In genomic region chr1:65792671-65793358, GRCh38 we compare ENCODE assay signal across 8 cellular contexts. TPM values are rescaled to one million over a fixed set of nuclear protein-coding genes. Genes with fewer than 3 reads are reported as not detected.
DNase-seq lines count a peak whose midpoint lies in the region; ATAC-seq and TF ChIP-seq lines count a peak whose summit lies in the region.

PDE4B (plus strand) TSS chr1:65792895.

- POLR2A ChIA-PET in activated CD8-positive, alpha-beta T cell treated with anti-CD3 and anti-CD28 coated beads for 36 hours (lab: Charles Lee): no interaction called here

- no peak within 1 kb of the TSS for H3K56ac ChIP-seq in H9 (ENCODE audit: insufficient read length, low read depth, low read length)

- H3K14ac ChIP-seq in H9 (ENCODE audit: insufficient read depth, low read length): no peak within 1 kb of the TSS

- no peak within 1 kb of the TSS for H2BK15ac ChIP-seq in H9 (ENCODE audit: low read depth, low read length)

- H3K4me3 ChIP-seq in iPS-11a (ENCODE audit: low read depth, low read length): peak within 1 kb of the TSS; percentile 58
- H3K4me3 ChIP-seq in smooth muscle cell: peak within 1 kb of the TSS; percentile 48

- H3K27ac Mint-ChIP-seq in H9: no peak within 1 kb of the TSS
- H3K27ac Mint-ChIP-seq in activated CD8-positive, alpha-beta T cell treated with anti-CD3 and anti-CD28 coated beads for 36 hours: no peak within 1 kb of the TSS

- no peaks in the 10 kb centered on the region for H3K79me2 ChIP-seq in H9 (ENCODE audit: insufficient read depth, low read length)
- H3K79me2 ChIP-seq in smooth muscle cell (ENCODE audit: low read depth): no peaks in the 10 kb centered on the region

- no peak within 1 kb of the TSS for H2BK120ac ChIP-seq in H9 (ENCODE audit: low read depth, low read length, poor library complexity, severe bottlenecking)

- H2BK12ac ChIP-seq in H9 (ENCODE audit: insufficient read length, low read depth, low read length): no peak within 1 kb of the TSS

- H3K23me2 ChIP-seq in H9 (ENCODE audit: insufficient read length, low read depth, low read length, poor library complexity, severe bottlenecking): peaks cover 15% of the 10 kb centered on the region

- TF ChIP-seq CTCF in H9 (conservative IDR thresholded peaks at IDR 0.05) (no peak), smooth muscle cell (IDR thresholded peaks at IDR 0.05; ENCODE audit: borderline replicate concordance, insufficient read depth, poor library complexity, severe bottlenecking) (no peak)
- no peak for TF ChIP-seq CTCF in activated CD8-positive, alpha-beta T cell treated with anti-CD3 and anti-CD28 coated beads for 36 hours (IDR thresholded peaks at IDR 0.05)

- no peaks in the 10 kb centered on the region for H3K79me1 ChIP-seq in H9 (ENCODE audit: insufficient read depth, low read depth, low read length, poor library complexity, severe bottlenecking)

- no peak within 1 kb of the TSS for H3K4ac ChIP-seq in H9 (ENCODE audit: low read depth, low read length)

- peaks cover 14 to 15% of the 10 kb centered on the region in 2 experiments for H3K4me1 Mint-ChIP-seq in H9
- H3K4me1 Mint-ChIP-seq in activated CD8-positive, alpha-beta T cell treated with anti-CD3 and anti-CD28 coated beads for 36 hours (ENCODE audit: low read depth): no peaks in the 10 kb centered on the region

- no peak within 1 kb of the TSS for H2BK5ac ChIP-seq in H9 (ENCODE audit: insufficient read length, low read length)

- no CpG with 5 or more reads among the region's 67 CpGs for WGBS in H9 (ENCODE audit: extremely low coverage, insufficient read length, low lambda C conversion rate)
- under 1% methylated on average over 57 of the region's 67 CpGs for WGBS in smooth muscle cell (ENCODE audit: low lambda C conversion rate)

- no peak within 1 kb of the TSS for H3T11ph ChIP-seq in H9 (ENCODE audit: low read length)

- peaks cover 82% of the 10 kb centered on the region for H3K27me3 Mint-ChIP-seq in H9 (ENCODE audit: low read depth)
- peaks cover 46% of the 10 kb centered on the region for H3K27me3 Mint-ChIP-seq in activated CD8-positive, alpha-beta T cell treated with anti-CD3 and anti-CD28 coated beads for 36 hours

- H3K9me3 ChIP-seq in H9 (ENCODE audit: control insufficient read depth, low read depth, low read length) (no peaks in the 10 kb centered on the region), smooth muscle cell (replicated peaks; ENCODE audit: low read depth) (no peaks in the 10 kb centered on the region)

- ATAC-seq in activated CD8-positive, alpha-beta T cell treated with anti-CD3 and anti-CD28 coated beads for 36 hours: no peak

- H3K4me1 ChIP-seq in H9 (ENCODE audit: insufficient read depth, low read length): no peaks in the 10 kb centered on the region
- peaks cover 10% of the 10 kb centered on the region for H3K4me1 ChIP-seq in smooth muscle cell (ENCODE audit: low read depth)

- H3F3A ChIP-seq in smooth muscle cell (ENCODE audit: low read depth): no peaks in the 10 kb centered on the region

- no peak within 1 kb of the TSS for H2AFZ ChIP-seq in H9 (ENCODE audit: low read length)
- no peak within 1 kb of the TSS for H2AFZ ChIP-seq in smooth muscle cell (ENCODE audit: low read depth)

- DNase-seq in AG08395 (ENCODE audit: low spot score) (peak; percentile 55), H9 (peak; percentile 42), smooth muscle cell (lab: John Stamatoyannopoulos, UW; ENCODE audit: unreplicated experiment) (no peak), NCI-H128 (lab: John Stamatoyannopoulos, UW; ENCODE audit: unreplicated experiment) (no peak), NCI-H1436 (lab: John Stamatoyannopoulos, UW) (no peak)
- no peak for DNase-seq in activated CD8-positive, alpha-beta T cell treated with anti-CD3 and anti-CD28 coated beads for 36 hours
- no peak for DNase-seq in stimulated activated CD8-positive, alpha-beta memory T cell treated with anti-CD3 and anti-CD28 coated beads, Interleukin-4, amount 100 ng/mL, for 48 hours

- H3K4me2 ChIP-seq in H9 (ENCODE audit: insufficient read depth, insufficient read length, low read length) (peak within 1 kb of the TSS; percentile 92), smooth muscle cell (peak within 1 kb of the TSS; percentile 86)

- H4K20me1 ChIP-seq in H9 (ENCODE audit: control insufficient read depth, insufficient read depth, insufficient read length): no peaks in the 10 kb centered on the region
- H4K20me1 ChIP-seq in smooth muscle cell (ENCODE audit: low read depth): no peaks in the 10 kb centered on the region

- no peak within 1 kb of the TSS for H3K18ac ChIP-seq in H9 (ENCODE audit: insufficient read length, low read depth, low read length)

- no peak within 1 kb of the TSS for H4K91ac ChIP-seq in H9 (ENCODE audit: insufficient read length, low read depth, low read length)

- CTCF ChIA-PET in activated CD8-positive, alpha-beta T cell treated with anti-CD3 and anti-CD28 coated beads for 36 hours (lab: Charles Lee): no interaction called here

- no peak within 1 kb of the TSS for H2BK20ac ChIP-seq in H9 (ENCODE audit: low read depth, low read length, poor library complexity, severe bottlenecking)

- no peaks in the 10 kb centered on the region for H3K36me3 ChIP-seq in smooth muscle cell (ENCODE audit: low read depth)

- no peak within 1 kb of the TSS for H3K23ac ChIP-seq in H9 (ENCODE audit: insufficient read length, low read depth, low read length)

- no peak within 1 kb of the TSS for H4K8ac ChIP-seq in H9 (replicated peaks; ENCODE audit: insufficient read length, low read depth, low read length)

- peaks cover 5 to 7% of the 10 kb centered on the region in 2 experiments; a peak in 4 of 5 replicates for H3K9me3 Mint-ChIP-seq in H9
- H3K9me3 Mint-ChIP-seq in activated CD8-positive, alpha-beta T cell treated with anti-CD3 and anti-CD28 coated beads for 36 hours: peaks cover 5% of the 10 kb centered on the region

- no peak within 1 kb of the TSS for H4K5ac ChIP-seq in H9 (ENCODE audit: insufficient read length, low read depth, low read length)

- H3K4me3 Mint-ChIP-seq in H9: peak within 1 kb of the TSS; percentile 69 to 86
- H3K4me3 Mint-ChIP-seq in activated CD8-positive, alpha-beta T cell treated with anti-CD3 and anti-CD28 coated beads for 36 hours: no peak within 1 kb of the TSS

- H3K27me3 ChIP-seq in H9 (ENCODE audit: insufficient read depth, low read length) (peaks cover 27% of the 10 kb centered on the region), smooth muscle cell (ENCODE audit: low read depth) (peaks cover 68% of the 10 kb centered on the region)

- no peaks in the 10 kb centered on the region for H3K36me3 Mint-ChIP-seq in H9 (ENCODE audit: insufficient read depth in 1 of 3, low read depth in 3 of 3)
- no peaks in the 10 kb centered on the region for H3K36me3 Mint-ChIP-seq in activated CD8-positive, alpha-beta T cell treated with anti-CD3 and anti-CD28 coated beads for 36 hours (ENCODE audit: low read depth)

- intact Hi-C loops in activated CD8-positive, alpha-beta T cell treated with anti-CD3 and anti-CD28 coated beads for 36 hours (cut with micrococcal nuclease): no loop called here

- H3K9ac ChIP-seq in H9 (ENCODE audit: extremely low read depth, insufficient read length, low read length) (no peak within 1 kb of the TSS), smooth muscle cell (ENCODE audit: low read depth) (no peak within 1 kb of the TSS)

- H3K27ac ChIP-seq in H9 (ENCODE audit: insufficient read length, low read depth, low read length) (no peak within 1 kb of the TSS), smooth muscle cell (ENCODE audit: low read depth) (no peak within 1 kb of the TSS)

- no peak within 1 kb of the TSS for H2AK5ac ChIP-seq in H9 (ENCODE audit: insufficient read length, low read length)

RNA-seq across cellular contexts. Expression of gene PDE4B, which starts in this region (rescaled TPM):
- total RNA-seq in H9 (2021) (18.6 and 19.8 TPM in 2 replicates), smooth muscle cell (21.7 and 24.8 TPM in 2 replicates)
- 10 to 100 TPM; 32.4 to 33.1 TPM for total RNA-seq in activated CD8-positive, alpha-beta T cell treated with anti-CD3 and anti-CD28 coated beads for 36 hours
- 14.0 and 18.5 TPM in 2 replicates for polyA plus RNA-seq in smooth muscle cell

Comparison
In these comparisons a context has a peak if more than half of its experiments do, and no peak if none do; other contexts are left out.
1. DNase-seq: peak in AG08395 (single experiment) and H9 (single experiment); none in activated CD8-positive, alpha-beta T cell treated with anti-CD3 and anti-CD28 coated beads for 36 hours (single experiment), smooth muscle cell (single experiment), NCI-H128 (single experiment), NCI-H1436 (single experiment) and stimulated activated CD8-positive, alpha-beta memory T cell treated with anti-CD3 and anti-CD28 coated beads, Interleukin-4, amount 100 ng/mL, for 48 hours (single experiment).